In genomic region chr22:44357296-44357961, GRCh38 we compare ENCODE assay signal across 14 cellular contexts. TPM values are rescaled to one million over a fixed set of nuclear protein-coding genes. Genes with fewer than 3 reads are reported as not detected.
A peak's percentile ranks its signal among the peaks of the same experiment; 100 is the strongest.
DNase-seq lines count a peak whose midpoint lies in the region; TF ChIP-seq lines count a peak whose summit lies in the region.
"Had no signal": no experiment of that assay in that cellular context is flagged by ENCODE, and none has a peak within 500 bp of the region (broad histone marks: within the 10 kb centered on the region; RNA-seq: fewer than 3 reads in every experiment).

No MANE protein-coding gene starts in this region.

- no peak overlapping the region for H2AFZ ChIP-seq in Karpas-422 (ENCODE audit: low read length)

- H3K9me3 ChIP-seq in Karpas-422 (ENCODE audit: low read length), result no peaks in the 10 kb centered on the region
- H3K9me3 ChIP-seq: psoas muscle had no signal

- H3K27me3 Mint-ChIP-seq in HFFc6 (ENCODE audit: insufficient read depth) (peaks cover 21% of the 10 kb centered on the region), nephron (ENCODE audit: low read depth) (peaks cover 41% of the 10 kb centered on the region)

- no peaks in the 10 kb centered on the region for H4K20me1 ChIP-seq in Karpas-422 (ENCODE audit: insufficient read depth, low read depth, low read length)

- no peak overlapping the region for H3K9ac ChIP-seq in Karpas-422 (ENCODE audit: low read length)

- H3K36me3 ChIP-seq in Karpas-422 (ENCODE audit: insufficient read depth, low read length), result no peaks in the 10 kb centered on the region

- TF ChIP-seq CTCF in AG09319 (IDR thresholded peaks at IDR 0.05; ENCODE audit: low read depth, low read length) (peak; percentile 3), HFFc6 (IDR thresholded peaks at IDR 0.05) (peak; percentile 27), coronary artery (IDR thresholded peaks at IDR 0.05) (no peak), nephron (IDR thresholded peaks at IDR 0.05; ENCODE audit: unreplicated experiment in 3 of 3) (peak; percentile 14 to 25 (median 19))

- no peak overlapping the region for H3K27ac Mint-ChIP-seq in HFFc6
- peak overlapping the region; percentile 0 to 31 (median 0) for H3K27ac Mint-ChIP-seq in nephron
- H3K27ac Mint-ChIP-seq: activated CD8-positive, alpha-beta memory T cell treated with anti-CD3 and anti-CD28 coated beads, Interleukin-2, amount 10 ng/mL, durations not matched to agents 7 days and 5 days; activated naive CD8-positive, alpha-beta T cell treated with anti-CD3 and anti-CD28 coated beads, Interleukin-2, amount 50 U/mL, for 24 hours; CD8-positive, alpha-beta T cell had no signal

- H3K36me3 Mint-ChIP-seq in HFFc6 (ENCODE audit: low read depth) (no peaks in the 10 kb centered on the region), nephron (ENCODE audit: low read depth) (no peaks in the 10 kb centered on the region)
- H3K36me3 Mint-ChIP-seq: activated CD8-positive, alpha-beta memory T cell treated with anti-CD3 and anti-CD28 coated beads, Interleukin-2, amount 10 ng/mL, durations not matched to agents 7 days and 5 days; CD8-positive, alpha-beta T cell had no signal

- H3K9me3 Mint-ChIP-seq in HFFc6, result no peaks in the 10 kb centered on the region
- H3K9me3 Mint-ChIP-seq in nephron, result no peaks in the 10 kb centered on the region
- H3K9me3 Mint-ChIP-seq: activated naive CD8-positive, alpha-beta T cell treated with anti-CD3 and anti-CD28 coated beads, Interleukin-2, amount 50 U/mL, for 24 hours; CD8-positive, alpha-beta T cell had no signal

- H3K27me3 ChIP-seq in Karpas-422 (ENCODE audit: low read length), result no peaks in the 10 kb centered on the region

- H3K27ac ChIP-seq in coronary artery, result peak overlapping the region in 1 of 2 donors; percentile 93
- no peak overlapping the region for H3K27ac ChIP-seq in Karpas-422 (ENCODE audit: low read length)
- H3K27ac ChIP-seq: psoas muscle had no signal

- no peaks in the 10 kb centered on the region for H3K79me2 ChIP-seq in Karpas-422 (ENCODE audit: low read length)

- no peak overlapping the region for H3K4me2 ChIP-seq in Karpas-422 (ENCODE audit: low read depth, low read length, poor library complexity, severe bottlenecking)

- in situ Hi-C loops in KBM-7 (cut with MboI; ENCODE audit: low pct_unique_long_range_greater_than_20kb, low sequenced_read_pairs), result no loop called here

- H3K4me1 Mint-ChIP-seq in HFFc6 (ENCODE audit: low read depth) (peaks cover 19% of the 10 kb centered on the region), nephron (peaks cover 42% of the 10 kb centered on the region)
- H3K4me1 Mint-ChIP-seq: activated CD8-positive, alpha-beta memory T cell treated with anti-CD3 and anti-CD28 coated beads, Interleukin-2, amount 10 ng/mL, durations not matched to agents 7 days and 5 days had no signal

- no peaks in the 10 kb centered on the region for H3K9me2 ChIP-seq in Karpas-422 (replicated peaks; ENCODE audit: insufficient read depth, low read length)

- DNase-seq in AG09319 (ENCODE audit: extremely low read depth, low read depth) (no peak), HFFc6 (no peak), coronary artery (ENCODE audit: low spot score) (peak; percentile 63), Karpas-422 (no peak), HK-2 (ENCODE audit: unreplicated experiment) (no peak), KBM-7 (no peak)
- no peak for DNase-seq in stimulated activated CD4-positive, alpha-beta T cell treated with anti-CD3 and anti-CD28 coated beads, Interleukin-2, amount 100 ng/mL, for 24 hours
- DNase-seq: activated CD8-positive, alpha-beta memory T cell treated with anti-CD3 and anti-CD28 coated beads, Interleukin-2, amount 10 ng/mL, durations not matched to agents 7 days and 5 days; activated naive CD8-positive, alpha-beta T cell treated with anti-CD3 and anti-CD28 coated beads, Interleukin-2, amount 50 U/mL, for 24 hours; CD8-positive, alpha-beta T cell; NCI-H446 treated with DMSO at 0.1 percent for 48 hours; stimulated activated CD4-positive, alpha-beta T cell treated with anti-CD3 and anti-CD28 coated beads, Interleukin-2, amount 100 ng/mL, for 48 hours had no signal

- H3K4me3 ChIP-seq in coronary artery (no peak overlapping the region), Karpas-422 (ENCODE audit: low read length) (no peak overlapping the region)
- H3K4me3 ChIP-seq: psoas muscle had no signal

- H3K4me3 Mint-ChIP-seq in HFFc6, result no peak overlapping the region
- no peak overlapping the region for H3K4me3 Mint-ChIP-seq in nephron
- H3K4me3 Mint-ChIP-seq: activated CD8-positive, alpha-beta memory T cell treated with anti-CD3 and anti-CD28 coated beads, Interleukin-2, amount 10 ng/mL, durations not matched to agents 7 days and 5 days; activated naive CD8-positive, alpha-beta T cell treated with anti-CD3 and anti-CD28 coated beads, Interleukin-2, amount 50 U/mL, for 24 hours; CD8-positive, alpha-beta T cell had no signal

- no peaks in the 10 kb centered on the region for H3K4me1 ChIP-seq in Karpas-422 (ENCODE audit: low read length)

RNA-seq across cellular contexts. Expression of gene SHISAL1, which starts 44.7 kb away (rescaled TPM):
- not detected for total RNA-seq in HFFc6 (2021; fragmentation: NEBNext Ultra II Directional; extraction: Animal tissue kit (Norgen Biotek cat#: 25700))
- total RNA-seq in Karpas-422 (2014; rRNA removed; shearing (Covaris generic); ENCODE audit: low replicate concordance), result not detected in 2 replicates
- total RNA-seq: activated CD8-positive, alpha-beta memory T cell treated with anti-CD3 and anti-CD28 coated beads, Interleukin-2, amount 10 ng/mL, durations not matched to agents 7 days and 5 days; CD8-positive, alpha-beta T cell had no signal
